In genomic region chr16:30068333-30068732, GRCh38 we compare ENCODE assay signal across 11 cellular contexts. TPM values are rescaled to one million over a fixed set of nuclear protein-coding genes. Genes with fewer than 3 reads are reported as not detected.
A peak's percentile ranks its signal among the peaks of the same experiment; 100 is the strongest.
DNase-seq lines count a peak whose midpoint lies in the region; ATAC-seq and TF ChIP-seq lines count a peak whose summit lies in the region.
"Had no signal": no experiment of that assay in that cellular context is flagged by ENCODE, and none has a peak within 500 bp of the region (broad histone marks: within the 10 kb centered on the region; RNA-seq: fewer than 3 reads in every experiment).

No MANE protein-coding gene starts in this region.

- TF ChIP-seq CTCF in SK-N-SH (IDR thresholded peaks at IDR 0.05), result no peak
- TF ChIP-seq CTCF in PC-3 (conservative IDR thresholded peaks at IDR 0.05; ENCODE audit: low read depth, low read length), result no peak

- peaks cover 45 to 65% of the 10 kb centered on the region in 2 experiments for H3K36me3 ChIP-seq in SK-N-SH (replicated peaks in 1 of 2; ENCODE audit: control insufficient read depth in 1 of 2, insufficient read depth in 2 of 2, low read length in 1 of 2)
- peaks cover 58% of the 10 kb centered on the region for H3K36me3 ChIP-seq in PC-3 (ENCODE audit: low read depth, low read length)

- no peaks in the 10 kb centered on the region for H3K27me3 ChIP-seq in SK-N-SH (ENCODE audit: insufficient read depth)
- H3K27me3 ChIP-seq in PC-3 (ENCODE audit: low read length), result no peaks in the 10 kb centered on the region

- H3K4me3 ChIP-seq in SK-N-SH (ENCODE audit: low read depth in 2 of 2, low read length in 1 of 2), result peak overlapping the region in 1 of 2 experiments; percentile 46; a peak in 2 of 4 replicates
- peak overlapping the region; percentile 37; the same call in 1 of the 2 replicates for H3K4me3 ChIP-seq in PC-3 (ENCODE audit: low read length)
- peak overlapping the region; percentile 24 for H3K4me3 ChIP-seq in skeletal muscle cell (ENCODE audit: low read depth, low read length)

- H3K4me1 ChIP-seq in SK-N-SH (ENCODE audit: control insufficient read depth in 1 of 2, insufficient read depth in 2 of 2, low read depth in 1 of 2, low read length in 1 of 2), result peaks cover 33 to 38% of the 10 kb centered on the region in 2 experiments
- peaks cover 29% of the 10 kb centered on the region for H3K4me1 ChIP-seq in PC-3 (ENCODE audit: insufficient read depth, low read length)

- H3K4me2 ChIP-seq in SK-N-SH, result peak overlapping the region; percentile 100
- peak overlapping the region; percentile 99 for H3K4me2 ChIP-seq in PC-3 (ENCODE audit: low read length)

- TF ChIP-seq EP300 in SK-N-SH (IDR thresholded peaks at IDR 0.05; ENCODE audit: borderline replicate concordance in 1 of 2, low read depth in 1 of 2, low read length in 1 of 2), result no peak

- H3K9me3 ChIP-seq in SK-N-SH, result no peaks in the 10 kb centered on the region
- H3K9me3 ChIP-seq in PC-3 (ENCODE audit: low read length), result no peaks in the 10 kb centered on the region

- H3K27ac ChIP-seq in SK-N-SH (ENCODE audit: low read depth in 2 of 2, low read length in 1 of 2), result peak overlapping the region in 1 of 2 experiments; percentile 32; a peak in 3 of 4 replicates
- no peak overlapping the region for H3K27ac ChIP-seq in PC-3 (ENCODE audit: low read length)
- peak overlapping the region; percentile 77 for H3K27ac ChIP-seq in cingulate gyrus (ENCODE audit: low read depth, low read length)

- H3K9me2 ChIP-seq in SK-N-SH (no peaks in the 10 kb centered on the region), PC-3 (replicated peaks; ENCODE audit: low read length) (no peaks in the 10 kb centered on the region)

- H4K20me1 ChIP-seq in SK-N-SH (ENCODE audit: insufficient read depth) (peaks cover 59% of the 10 kb centered on the region), PC-3 (ENCODE audit: low read length) (peaks cover 45% of the 10 kb centered on the region)

- POLR2A ChIA-PET in SK-N-SH (lab: Yijun Ruan, JAX), result no interaction called here
- POLR2A ChIA-PET in PC-3 (lab: Charles Lee; ENCODE audit: unreplicated experiment), result no interaction called here

- WGBS in SK-N-SH (ENCODE audit: low lambda C conversion rate), result 99% methylated on average over 9 of the region's 9 CpGs

- H2AFZ ChIP-seq in SK-N-SH (ENCODE audit: low read depth), result no peak overlapping the region
- H2AFZ ChIP-seq in PC-3 (ENCODE audit: low read length), result no peak overlapping the region

- ATAC-seq in SK-N-SH treated with all-trans-retinoic acid at 6 μM for 48 hours (no peak), PC-3 (no peak), HG02840 (IDR thresholded peaks at IDR 0.05; ENCODE audit: low FRiP score, unreplicated experiment) (no peak)

- intact Hi-C loops in PC-3 (cut with micrococcal nuclease), result no loop called here

- H3K79me2 ChIP-seq in SK-N-SH (ENCODE audit: insufficient read depth) (peaks cover 71% of the 10 kb centered on the region), PC-3 (ENCODE audit: low read length) (peaks cover 66% of the 10 kb centered on the region)

- H3K9ac ChIP-seq in SK-N-SH (peak overlapping the region; percentile 34; the same call in 1 of the 2 replicates), PC-3 (ENCODE audit: low read length) (no peak overlapping the region)

- TF ChIP-seq RAD21 in SK-N-SH (IDR thresholded peaks at IDR 0.05; ENCODE audit: low read length), result no peak

- CTCF ChIA-PET in SK-N-SH (lab: Yijun Ruan, JAX), result interaction anchor here (0.7 to 6.7 kb wide), 8 partner anchors 8 to 95 kb away, joined by 3 to 68 read pairs (median 3); partner anchors contain the start of gene TBX6
- CTCF ChIA-PET in PC-3 (lab: Charles Lee), result no interaction called here

- BruUV-seq in PC-3 (replicated peaks; lab: Mats Ljungman, UMichigan), result no TSS peak

- H3F3A ChIP-seq in SK-N-SH (replicated peaks; ENCODE audit: insufficient read depth) (peaks cover 64% of the 10 kb centered on the region), PC-3 (ENCODE audit: low read length, unreplicated experiment) (no peaks in the 10 kb centered on the region)

- DNase-seq in SK-N-SH (no peak), PC-3 (no peak), skeletal muscle cell (ENCODE audit: low read depth) (no peak), NCI-H82 (lab: John Stamatoyannopoulos, UW) (no peak), DMS79 treated with DMSO at 0.1 percent for 48 hours (lab: John Stamatoyannopoulos, UW) (no peak)
- DNase-seq: 8988T, NCI-H1105 had no signal

TF ChIP-seq in SK-N-SH, 30 proteins besides CTCF, POLR2A, EP300 and RAD21 (continues in another document):
- TF ChIP-seq USF2 (IDR thresholded peaks at IDR 0.05; ENCODE audit: borderline replicate concordance, low read depth, low read length), result no peak

TF ChIP-seq in SK-N-SH treated with all-trans-retinoic acid at 6 μM for 48 hours, 23 proteins besides CTCF, POLR2A, EP300 and RAD21:
- TF ChIP-seq BACH2 (CRISPR knock-in tag; IDR thresholded peaks at IDR 0.05; ENCODE audit: borderline replicate concordance), result no peak
- TF ChIP-seq GLIS3 (CRISPR knock-in tag; IDR thresholded peaks at IDR 0.05), result no peak
- TF ChIP-seq PATZ1 (CRISPR knock-in tag; IDR thresholded peaks at IDR 0.05; ENCODE audit: borderline replicate concordance), result no peak
- no peak for TF ChIP-seq SNAI2 (CRISPR knock-in tag; IDR thresholded peaks at IDR 0.05)
- TF ChIP-seq ZNF8 (CRISPR knock-in tag; IDR thresholded peaks at IDR 0.05), result no peak
- TF ChIP-seq ISL1 (CRISPR knock-in tag; IDR thresholded peaks at IDR 0.05), result no peak
- TF ChIP-seq CSDC2 (CRISPR knock-in tag; IDR thresholded peaks at IDR 0.05), result no peak
- no peak for TF ChIP-seq ESRRG (CRISPR knock-in tag; IDR thresholded peaks at IDR 0.05)
- TF ChIP-seq TSHZ2 (CRISPR knock-in tag; IDR thresholded peaks at IDR 0.05), result no peak

RNA-seq across cellular contexts. Expression of gene ALDOA, which starts 2.8 kb away (rescaled TPM):
- 437 and 641 TPM in 2 replicates for polyA plus RNA-seq in SK-N-SH (2012; rRNA removed)
- 251 and 406 TPM in 2 replicates for polyA plus RNA-seq in SK-N-SH (2012; cell fraction: cytosol; rRNA removed)
- polyA plus RNA-seq in SK-N-SH (2012; cell fraction: nucleus; rRNA removed), result 575 and 643 TPM in 2 replicates
- 1,859 and 2,048 TPM in 2 replicates for total RNA-seq in PC-3 (2014; rRNA removed)

RNA-seq across cellular contexts. Expression of gene PPP4C, which starts 7.5 kb away (rescaled TPM):
- 325 and 339 TPM in 2 replicates for polyA plus RNA-seq in SK-N-SH (2012; rRNA removed)
- polyA plus RNA-seq in SK-N-SH (2012; cell fraction: cytosol; rRNA removed), result 180 and 242 TPM in 2 replicates
- 296 and 355 TPM in 2 replicates for polyA plus RNA-seq in SK-N-SH (2012; cell fraction: nucleus; rRNA removed)
- total RNA-seq in PC-3 (2014; rRNA removed), result 116 and 117 TPM in 2 replicates

RNA-seq across cellular contexts. Expression of gene TBX6, which starts 23.4 kb away (rescaled TPM):
- polyA plus RNA-seq in SK-N-SH (2012; rRNA removed), result 0.16 and 0.18 TPM in 2 replicates
- 0.05 and 0.08 TPM in 2 replicates for polyA plus RNA-seq in SK-N-SH (2012; cell fraction: cytosol; rRNA removed)
- polyA plus RNA-seq in SK-N-SH (2012; cell fraction: nucleus; rRNA removed), result 0.46 and 0.88 TPM in 2 replicates
- total RNA-seq in PC-3 (2014; rRNA removed), result 0.86 and 1.1 TPM in 2 replicates

RNA-seq across cellular contexts. Expression of gene YPEL3, which starts 27.7 kb away (rescaled TPM):
- polyA plus RNA-seq in SK-N-SH (2012; rRNA removed), result 24.5 and 36.6 TPM in 2 replicates
- 18.7 and 27.1 TPM in 2 replicates for polyA plus RNA-seq in SK-N-SH (2012; cell fraction: cytosol; rRNA removed)
- 65.2 and 90.5 TPM in 2 replicates for polyA plus RNA-seq in SK-N-SH (2012; cell fraction: nucleus; rRNA removed)
- total RNA-seq in PC-3 (2014; rRNA removed), result 5.1 and 7.7 TPM in 2 replicates

RNA-seq across cellular contexts. Expression of gene TLCD3B, which starts 37.3 kb away (rescaled TPM):
- polyA plus RNA-seq in SK-N-SH (2012; rRNA removed), result 2.3 and 3.8 TPM in 2 replicates
- polyA plus RNA-seq in SK-N-SH (2012; cell fraction: cytosol; rRNA removed), result 2.2 and 4.1 TPM in 2 replicates
- polyA plus RNA-seq in SK-N-SH (2012; cell fraction: nucleus; rRNA removed), result 6.9 and 8.9 TPM in 2 replicates
- total RNA-seq in PC-3 (2014; rRNA removed), result 0.29 and 0.47 TPM in 2 replicates
- polyA plus RNA-seq: keratinocyte had no signal
